Comparison of ENCODE assay signal across 19 cellular contexts in the genomic region with DNA sequence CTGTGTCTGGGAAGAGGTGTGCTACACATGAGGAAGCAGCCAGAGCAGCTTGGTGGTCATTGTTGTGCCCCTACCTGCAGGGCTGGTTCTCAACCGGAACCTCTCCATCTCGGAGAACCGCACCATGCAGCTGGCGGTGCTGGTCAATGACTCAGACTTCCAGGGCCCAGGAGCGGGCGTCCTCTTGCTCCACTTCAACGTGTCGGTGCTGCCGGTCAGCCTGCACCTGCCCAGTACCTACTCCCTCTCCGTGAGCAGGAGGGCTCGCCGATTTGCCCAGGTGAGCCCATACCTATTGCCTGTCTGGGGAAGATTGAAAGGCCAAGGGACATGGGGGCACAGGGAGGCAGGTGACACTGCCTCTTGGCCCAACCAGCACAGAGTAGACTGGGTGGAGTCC. TPM values are rescaled to one million over a fixed set of nuclear protein-coding genes. Genes with fewer than 3 reads are reported as not detected.
A peak's percentile ranks its signal among the peaks of the same experiment; 100 is the strongest.
DNase-seq lines count a peak whose midpoint lies in the region; FAIRE-seq and TF ChIP-seq lines count a peak whose summit lies in the region.
"Had no signal": no experiment of that assay in that cellular context is flagged by ENCODE, and none has a peak within 500 bp of the region (broad histone marks: within the 10 kb centered on the region; RNA-seq: fewer than 3 reads in every experiment).

No MANE protein-coding gene starts in this region.

- no peak overlapping the region for H2BK120ac ChIP-seq in mesenchymal stem cell (ENCODE audit: low read depth, low read length)

- no peak overlapping the region for H3K9ac ChIP-seq in kidney (ENCODE audit: low read length in 2 of 2)
- no peak overlapping the region for H3K9ac ChIP-seq in mesenchymal stem cell (ENCODE audit: low read length)
- H3K9ac ChIP-seq: BLaER1 had no signal

- FAIRE-seq in kidney (lab: Jason Lieb, UNC) = no peak
- FAIRE-seq: D721Med had no signal

- no peak overlapping the region for H3K4ac ChIP-seq in mesenchymal stem cell (ENCODE audit: low read depth in 1 of 2, low read length in 2 of 2)

- H3K27ac ChIP-seq in left ventricle myocardium inferior (replicated peaks) = no peak overlapping the region
- H3K27ac ChIP-seq in right atrium auricular region = no peak overlapping the region
- H3K27ac ChIP-seq in kidney (ENCODE audit: low read depth in 2 of 2, low read length in 2 of 2) = no peak overlapping the region
- H3K27ac ChIP-seq in mesenchymal stem cell (ENCODE audit: low read length, poor library complexity, severe bottlenecking) = no peak overlapping the region
- H3K27ac ChIP-seq: HL-60 had no signal

- H3K14ac ChIP-seq in mesenchymal stem cell (ENCODE audit: low read length in 2 of 2) = no peak overlapping the region

- H4K91ac ChIP-seq in mesenchymal stem cell (ENCODE audit: low read length) = no peak overlapping the region

- H3K79me1 ChIP-seq in mesenchymal stem cell (replicated peaks; ENCODE audit: low read length, poor library complexity, severe bottlenecking) = no peaks in the 10 kb centered on the region

- H2AFZ ChIP-seq in mesenchymal stem cell (ENCODE audit: low read depth, low read length) = no peak overlapping the region
- H2AFZ ChIP-seq: GM23338 had no signal

- no peak overlapping the region for H2BK15ac ChIP-seq in mesenchymal stem cell (ENCODE audit: low read depth, poor library complexity, severe bottlenecking)

- peaks cover 6% of the 10 kb centered on the region for H3K27me3 Mint-ChIP-seq in T-helper 1 cell treated with Interleukin-12 subunit alpha and Interleukin-12 subunit beta and Interleukin-4 antibody, amounts not matched to agents 30 μg/mL and 1 μg/mL, for 36 hours (ENCODE audit: low read depth)

- H3K27me3 ChIP-seq in left ventricle myocardium inferior (ENCODE audit: low read depth) (peaks cover 13% of the 10 kb centered on the region), right atrium auricular region (no peaks in the 10 kb centered on the region), mesenchymal stem cell (ENCODE audit: control insufficient read depth in 1 of 2, insufficient read depth in 1 of 2, low read length in 2 of 2) (peaks cover 0 to 20% of the 10 kb centered on the region in 2 experiments)

- H3K18ac ChIP-seq in mesenchymal stem cell (ENCODE audit: low read depth in 1 of 2, low read length in 2 of 2) = no peak overlapping the region

- H2BK12ac ChIP-seq in mesenchymal stem cell (ENCODE audit: low read length in 2 of 2) = no peak overlapping the region

- H3K9me3 ChIP-seq in left ventricle myocardium inferior (replicated peaks) (no peaks in the 10 kb centered on the region), right atrium auricular region (no peaks in the 10 kb centered on the region), kidney (ENCODE audit: control insufficient read depth in 1 of 2, low read length in 2 of 2) (no peaks in the 10 kb centered on the region), mesenchymal stem cell (ENCODE audit: control insufficient read depth, low read length) (no peaks in the 10 kb centered on the region)
- H3K9me3 ChIP-seq: BLaER1 had no signal

- H3K4me2 ChIP-seq in mesenchymal stem cell (ENCODE audit: low read length, poor library complexity, severe bottlenecking) = no peak overlapping the region
- H3K4me2 ChIP-seq: BLaER1, GM23338 had no signal

- H3K23ac ChIP-seq in mesenchymal stem cell (ENCODE audit: low read length in 2 of 2) = no peak overlapping the region

- H3K36me3 Mint-ChIP-seq in T-helper 1 cell treated with Interleukin-12 subunit alpha and Interleukin-12 subunit beta and Interleukin-4 antibody, amounts not matched to agents 30 μg/mL and 1 μg/mL, for 36 hours (ENCODE audit: low read depth) = no peaks in the 10 kb centered on the region
- H3K36me3 Mint-ChIP-seq: CD8-positive, alpha-beta T cell had no signal

- DNase-seq in T-helper 1 cell = no peak
- peak; percentile 1 for DNase-seq in left ventricle myocardium inferior
- no peak for DNase-seq in right atrium auricular region (ENCODE audit: low spot score)
- peak; percentile 69 for DNase-seq in kidney
- DNase-seq in D341Med (ENCODE audit: low spot score) = no peak
- DNase-seq in mesenchymal stem cell = no peak
- DNase-seq: 8988T; CD8-positive, alpha-beta T cell; COR-L47; DMS79 treated with DMSO at 0.1 percent for 48 hours; GF-D8; H7; HFFc6; IMR-90 had no signal

- no peak overlapping the region for H3K4me3 ChIP-seq in left ventricle myocardium inferior
- H3K4me3 ChIP-seq in right atrium auricular region = no peak overlapping the region
- H3K4me3 ChIP-seq in kidney (ENCODE audit: low read length in 2 of 2) = no peak overlapping the region
- no peak overlapping the region for H3K4me3 ChIP-seq in mesenchymal stem cell (ENCODE audit: insufficient read depth in 1 of 2, low read depth in 1 of 2, low read length in 2 of 2)
- H3K4me3 ChIP-seq: BLaER1, GM23338 had no signal

- peak overlapping the region; percentile 26 for H3K27ac Mint-ChIP-seq in T-helper 1 cell treated with Interleukin-12 subunit alpha and Interleukin-12 subunit beta and Interleukin-4 antibody, amounts not matched to agents 30 μg/mL and 1 μg/mL, for 36 hours
- H3K27ac Mint-ChIP-seq: CD8-positive, alpha-beta T cell; GM23338; HFFc6 had no signal

- WGBS in mesenchymal stem cell = 94% methylated on average over 12 of the region's 12 CpGs

- H3K4me3 Mint-ChIP-seq in T-helper 1 cell treated with Interleukin-12 subunit alpha and Interleukin-12 subunit beta and Interleukin-4 antibody, amounts not matched to agents 30 μg/mL and 1 μg/mL, for 36 hours = no peak overlapping the region
- H3K4me3 Mint-ChIP-seq: CD8-positive, alpha-beta T cell; GM23338; HFFc6 had no signal

- H4K8ac ChIP-seq in mesenchymal stem cell (ENCODE audit: low read length) = no peak overlapping the region

- intact Hi-C loops in left ventricle myocardium inferior (cut with micrococcal nuclease) = loop anchor here (5.0 kb wide), 1 partner anchor 242 kb away; no protein-coding TSS in a partner anchor
- intact Hi-C loops in kidney (cut with DNase I) = loop anchor here (5.0 kb wide), 1 partner anchor 242 kb away; no protein-coding TSS in a partner anchor

- no peak overlapping the region for H2AK5ac ChIP-seq in mesenchymal stem cell (ENCODE audit: low read length, severe bottlenecking)

- H3K9me3 Mint-ChIP-seq in T-helper 1 cell treated with Interleukin-12 subunit alpha and Interleukin-12 subunit beta and Interleukin-4 antibody, amounts not matched to agents 30 μg/mL and 1 μg/mL, for 36 hours = no peaks in the 10 kb centered on the region
- H3K9me3 Mint-ChIP-seq: CD8-positive, alpha-beta T cell; GM23338; HFFc6 had no signal

- H3K4me1 Mint-ChIP-seq in T-helper 1 cell treated with Interleukin-12 subunit alpha and Interleukin-12 subunit beta and Interleukin-4 antibody, amounts not matched to agents 30 μg/mL and 1 μg/mL, for 36 hours (ENCODE audit: low read depth) = peaks cover 16% of the 10 kb centered on the region
- H3K4me1 Mint-ChIP-seq: GM23338 had no signal

- no peak overlapping the region for H2BK5ac ChIP-seq in mesenchymal stem cell (ENCODE audit: low read depth, low read length, poor library complexity, severe bottlenecking)

- H3K36me3 ChIP-seq in left ventricle myocardium inferior (no peaks in the 10 kb centered on the region), right atrium auricular region (no peaks in the 10 kb centered on the region), kidney (ENCODE audit: control insufficient read depth in 1 of 2, insufficient read depth in 2 of 2, low read length in 2 of 2) (no peaks in the 10 kb centered on the region), mesenchymal stem cell (ENCODE audit: control insufficient read depth in 1 of 2, insufficient read depth in 2 of 2, low read depth in 1 of 2, low read length in 2 of 2) (no peaks in the 10 kb centered on the region)
- H3K36me3 ChIP-seq: BLaER1 had no signal

- H3K4me1 ChIP-seq in left ventricle myocardium inferior (peaks cover 17% of the 10 kb centered on the region), right atrium auricular region (peaks cover 0 to 16% of the 10 kb centered on the region in 2 donors), kidney (ENCODE audit: control insufficient read depth in 1 of 2, insufficient read depth in 1 of 2, low read depth in 1 of 2, low read length in 2 of 2) (peaks cover 0 to 7% of the 10 kb centered on the region in 2 donors), mesenchymal stem cell (ENCODE audit: control insufficient read depth, insufficient read depth, low read depth, low read length) (peaks cover 22% of the 10 kb centered on the region)

- TF ChIP-seq CTCF in left ventricle myocardium inferior (IDR thresholded peaks at IDR 0.05; ENCODE audit: borderline replicate concordance) (no peak), right atrium auricular region (IDR thresholded peaks at IDR 0.05) (no peak), kidney (IDR thresholded peaks at IDR 0.05; ENCODE audit: borderline replicate concordance, extremely low read depth, insufficient read depth) (no peak)

RNA-seq across cellular contexts. Expression of a gene that starts 29.3 kb away (rescaled TPM):
- total RNA-seq in left ventricle myocardium inferior = 7.1 TPM
- total RNA-seq in right atrium auricular region = 10 to 100 TPM; 10.0 to 14.9 TPM
- 20.0 TPM for total RNA-seq in kidney
- polyA plus RNA-seq in kidney (ENCODE audit: insufficient read depth, low read depth, low replicate concordance) = 4.8 TPM
- 35.5 TPM for polyA plus RNA-seq in mesenchymal stem cell (2013, experiment 1 of 2)
- polyA plus RNA-seq in mesenchymal stem cell (2013, experiment 2 of 2) = 37.6 TPM

RNA-seq across cellular contexts. Expression of a gene that starts 32.1 kb away (rescaled TPM):
- 0.60 TPM for total RNA-seq in left ventricle myocardium inferior
- total RNA-seq in right atrium auricular region = under 1 TPM; 0.12 to 0.44 TPM
- 3.1 TPM for total RNA-seq in kidney
- 1.1 TPM for polyA plus RNA-seq in kidney (ENCODE audit: insufficient read depth, low read depth, low replicate concordance)
- polyA plus RNA-seq in mesenchymal stem cell (2013, experiment 1 of 2) = 0.29 TPM
- polyA plus RNA-seq in mesenchymal stem cell (2013, experiment 2 of 2) = 0.42 TPM
- total RNA-seq: CD8-positive, alpha-beta T cell had no signal

Comparison
In these comparisons a context has a peak if more than half of its experiments do, and no peak if none do; other contexts are left out.
1. DNase-seq: peak in left ventricle myocardium inferior (single experiment) and kidney (single experiment); none in T-helper 1 cell (0 of 5), right atrium auricular region (single experiment), D341Med (single experiment) and mesenchymal stem cell (single experiment).